In the genomic region with DNA sequence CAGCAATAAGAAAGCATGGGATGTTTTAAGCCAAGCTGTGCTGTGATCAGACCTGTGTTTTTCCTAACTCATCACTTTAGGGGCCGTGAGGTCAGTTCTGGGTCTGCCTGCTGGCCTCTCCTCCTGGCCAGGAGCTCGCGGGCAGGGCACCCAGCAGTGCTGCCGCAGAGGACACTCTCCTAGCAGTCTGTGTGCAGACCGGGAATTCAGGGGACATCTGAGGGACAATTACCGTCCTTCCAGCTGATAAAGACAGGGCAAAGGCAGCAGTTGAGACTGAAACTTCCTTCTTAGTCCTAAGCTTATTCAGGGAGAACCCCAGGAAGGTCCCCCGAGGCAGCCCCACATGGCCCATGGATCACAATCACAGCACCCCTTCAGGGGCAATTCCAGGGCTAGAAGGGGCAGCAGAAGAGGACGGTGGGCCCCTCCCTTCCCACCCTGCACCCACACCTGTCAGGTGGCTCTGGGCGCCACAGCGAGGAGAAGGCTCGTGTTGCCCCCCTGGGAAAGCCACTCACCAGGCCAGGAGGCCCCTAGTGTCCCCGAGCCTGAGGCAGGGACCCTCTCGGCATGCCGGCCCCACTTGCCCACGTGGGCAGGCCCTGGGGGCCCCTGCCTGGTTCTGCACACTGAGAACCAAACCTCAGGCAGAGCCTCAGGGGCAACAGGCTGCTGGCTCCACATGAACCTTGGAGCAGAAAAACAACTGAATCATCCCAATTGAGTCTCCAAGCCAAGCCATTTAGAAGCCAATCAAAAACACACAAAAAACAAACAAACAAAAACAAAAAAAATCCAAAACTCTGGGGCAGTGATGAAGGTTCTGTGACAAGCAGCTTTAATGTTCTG, we compare ENCODE assay signal across 11 cellular contexts.
DNase-seq lines count a peak whose midpoint lies in the region; ATAC-seq, FAIRE-seq and TF ChIP-seq lines count a peak whose summit lies in the region.
"Had no signal": no experiment of that assay in that cellular context is flagged by ENCODE, and none has a peak within 500 bp of the region (broad histone marks: within the 10 kb centered on the region; RNA-seq: fewer than 3 reads in every experiment).

No MANE protein-coding gene starts in this region.

- no peak overlapping the region for H2BK20ac ChIP-seq in H9 (ENCODE audit: low read depth, low read length, poor library complexity, severe bottlenecking)

- H3K4me2 ChIP-seq in HepG2 (ENCODE audit: low read depth, low read length) (no peak overlapping the region), H9 (ENCODE audit: insufficient read depth, insufficient read length, low read length) (no peak overlapping the region)

- no peak overlapping the region for H3K4me3 Mint-ChIP-seq in naive B cell
- H3K4me3 Mint-ChIP-seq in H9, result no peak overlapping the region

- no peaks in the 10 kb centered on the region for H3K9me3 Mint-ChIP-seq in naive B cell
- no peaks in the 10 kb centered on the region for H3K9me3 Mint-ChIP-seq in H9

- no peak for TF ChIP-seq EP300 in HepG2 (IDR thresholded peaks at IDR 0.05; ENCODE audit: low read depth in 2 of 2, low read length in 2 of 2)
- no peak for TF ChIP-seq EP300 in HepG2 (CRISPR knock-in tag; IDR thresholded peaks at IDR 0.05; ENCODE audit: borderline replicate concordance)

- ATAC-seq in HepG2 (no peak), naive B cell (ENCODE audit: low read depth in 2 of 2) (no peak), body of pancreas (no peak)

- peaks cover 21 to 35% (median 26%) of the 10 kb centered on the region in 3 donors for H3K4me1 Mint-ChIP-seq in naive B cell
- peaks cover 17% of the 10 kb centered on the region in 2 experiments for H3K4me1 Mint-ChIP-seq in H9

- in situ Hi-C loops in HepG2 (cut with HindIII; ENCODE audit: extremely low pct_ligation_motif_present, low pct_unique_long_range_greater_than_20kb), result no loop called here

- no peak for TF ChIP-seq RAD21 in liver (IDR thresholded peaks at IDR 0.05)
- no peak for TF ChIP-seq RAD21 in HepG2 (CRISPR knock-in tag; IDR thresholded peaks at IDR 0.05)

- H2AFZ ChIP-seq in HepG2 (ENCODE audit: low read length) (no peak overlapping the region), H9 (ENCODE audit: low read length) (no peak overlapping the region)

- H3T11ph ChIP-seq in H9 (ENCODE audit: low read length), result no peak overlapping the region

- H3K4me3 ChIP-seq in liver (ENCODE audit: low read depth in 1 of 3, low read length in 3 of 3) (no peak overlapping the region), HepG2 (replicated peaks in 1 of 3; ENCODE audit: insufficient read depth in 1 of 3, low read depth in 2 of 3, low read length in 3 of 3) (no peak overlapping the region), body of pancreas (no peak overlapping the region)
- H3K4me3 ChIP-seq: HAP-1 had no signal

- 78% methylated on average over 15 of the region's 15 CpGs for WGBS in liver
- 89% methylated on average over 7 of the region's 15 CpGs for WGBS in HepG2 (ENCODE audit: low lambda C conversion rate)
- WGBS in H9 (ENCODE audit: extremely low coverage, insufficient read length, low lambda C conversion rate), result no CpG with 5 or more reads among the region's 15 CpGs
- 80 to 91% methylated on average over 4 to 13 of the region's 15 CpGs for WGBS in body of pancreas, 2 donors

- no peaks in the 10 kb centered on the region for H3K9me3 ChIP-seq in liver (ENCODE audit: control insufficient read depth in 4 of 4, low read length in 3 of 4)
- H3K9me3 ChIP-seq in HepG2 (ENCODE audit: low read length), result no peaks in the 10 kb centered on the region
- H3K9me3 ChIP-seq in H9 (ENCODE audit: control insufficient read depth, low read depth, low read length), result no peaks in the 10 kb centered on the region
- H3K9me3 ChIP-seq in body of pancreas, result no peaks in the 10 kb centered on the region
- H3K9me3 ChIP-seq: HAP-1 had no signal

- no peaks in the 10 kb centered on the region for H3K27me3 ChIP-seq in liver (ENCODE audit: control insufficient read depth in 4 of 4, insufficient read depth in 4 of 4, low read length in 3 of 4)
- H3K27me3 ChIP-seq in HepG2 (ENCODE audit: control insufficient read depth in 1 of 2, insufficient read depth in 2 of 2, low read length in 2 of 2), result no peaks in the 10 kb centered on the region
- H3K27me3 ChIP-seq in H9 (ENCODE audit: insufficient read depth, low read length), result no peaks in the 10 kb centered on the region
- H3K27me3 ChIP-seq in body of pancreas, result no peaks in the 10 kb centered on the region

- H2BK120ac ChIP-seq in H9 (ENCODE audit: low read depth, low read length, poor library complexity, severe bottlenecking), result no peak overlapping the region

- H3K4me1 ChIP-seq in liver (ENCODE audit: control insufficient read depth in 4 of 4, insufficient read depth in 4 of 4, low read length in 3 of 4) (peaks cover 10 to 53% (median 32%) of the 10 kb centered on the region in 4 donors), HepG2 (ENCODE audit: insufficient read depth, low read length) (peaks cover 70% of the 10 kb centered on the region), H9 (ENCODE audit: insufficient read depth, low read length) (no peaks in the 10 kb centered on the region), body of pancreas (peaks cover 31% of the 10 kb centered on the region)
- H3K4me1 ChIP-seq: HAP-1 had no signal

- no peak overlapping the region for H3K18ac ChIP-seq in H9 (ENCODE audit: insufficient read length, low read depth, low read length)

- CTCF ChIA-PET in HepG2 (lab: Yijun Ruan, JAX; ENCODE audit: low intra/inter-chr PET ratio, low total read pairs), result no interaction called here

- H3K27ac Mint-ChIP-seq in naive B cell (peak overlapping the region in 4 of 6 donors; percentile 50 to 84 (median 68)), H9 (peak overlapping the region in 1 of 3 experiments; percentile 74; a peak in 2 of 7 replicates)

- no peak for TF ChIP-seq CTCF in liver (IDR thresholded peaks at IDR 0.05; ENCODE audit: low read depth, low read length, missing input control)
- TF ChIP-seq CTCF in HepG2 (CRISPR knock-in tag; IDR thresholded peaks at IDR 0.05), result no peak
- TF ChIP-seq CTCF in H9 (conservative IDR thresholded peaks at IDR 0.05), result no peak
- TF ChIP-seq CTCF in body of pancreas (IDR thresholded peaks at IDR 0.05), result no peak

- H4K8ac ChIP-seq in H9 (replicated peaks; ENCODE audit: insufficient read length, low read depth, low read length), result no peak overlapping the region

- no peak overlapping the region for H2AK5ac ChIP-seq in H9 (ENCODE audit: insufficient read length, low read length)

- H4K20me1 ChIP-seq in HepG2 (ENCODE audit: insufficient read depth, low read length), result no peaks in the 10 kb centered on the region
- no peaks in the 10 kb centered on the region for H4K20me1 ChIP-seq in H9 (ENCODE audit: control insufficient read depth, insufficient read depth, insufficient read length)

- no peak for TF ChIP-seq POLR2A in HepG2 (IDR thresholded peaks at IDR 0.05; ENCODE audit: insufficient read depth in 1 of 2, low read depth in 2 of 2, low read length in 2 of 2)
- TF ChIP-seq POLR2A in body of pancreas (IDR thresholded peaks at IDR 0.05), result no peak

- no peak overlapping the region for H3K56ac ChIP-seq in H9 (ENCODE audit: insufficient read length, low read depth, low read length)

- no peak overlapping the region for H2BK15ac ChIP-seq in H9 (ENCODE audit: low read depth, low read length)

- no peak overlapping the region for H4K5ac ChIP-seq in H9 (ENCODE audit: insufficient read length, low read depth, low read length)

- H3K23ac ChIP-seq in H9 (ENCODE audit: insufficient read length, low read depth, low read length), result no peak overlapping the region

- H3K79me2 ChIP-seq in HepG2 (ENCODE audit: insufficient read depth, low read length) (no peaks in the 10 kb centered on the region), H9 (ENCODE audit: insufficient read depth, low read length) (no peaks in the 10 kb centered on the region)

- no peak overlapping the region for H3K9ac ChIP-seq in liver (ENCODE audit: low read depth in 1 of 2, low read length in 2 of 2)
- H3K9ac ChIP-seq in HepG2 (ENCODE audit: insufficient read depth, low read depth, low read length), result no peak overlapping the region
- no peak overlapping the region for H3K9ac ChIP-seq in H9 (ENCODE audit: extremely low read depth, insufficient read length, low read length)

- BruUV-seq in HepG2 (replicated peaks; lab: Mats Ljungman, UMichigan), result no TSS peak

- H3K36me3 ChIP-seq in liver (ENCODE audit: control insufficient read depth in 4 of 4, insufficient read depth in 3 of 4, low read depth in 1 of 4, low read length in 3 of 4) (peaks cover 0 to 4% (median 0%) of the 10 kb centered on the region in 4 donors), HepG2 (replicated peaks in 1 of 2; ENCODE audit: control insufficient read depth in 1 of 2, insufficient read depth in 2 of 2, low read length in 2 of 2) (peaks cover 4 to 5% of the 10 kb centered on the region in 2 experiments; a peak in 4 of 5 replicates), body of pancreas (replicated peaks in 1 of 2; ENCODE audit: insufficient read depth in 1 of 2, low read depth in 2 of 2) (no peaks in the 10 kb centered on the region)
- H3K36me3 ChIP-seq: HAP-1 had no signal

- no peak overlapping the region for H2BK5ac ChIP-seq in H9 (ENCODE audit: insufficient read length, low read length)

- H3K4ac ChIP-seq in H9 (ENCODE audit: low read depth, low read length), result no peak overlapping the region

- H3K27ac ChIP-seq in liver (ENCODE audit: low read depth in 1 of 2, low read length in 2 of 2), result no peak overlapping the region
- H3K27ac ChIP-seq in HepG2 (ENCODE audit: extremely low read length, insufficient read depth, low read length), result no peak overlapping the region
- H3K27ac ChIP-seq in caudate nucleus (ENCODE audit: low read depth, low read length), result peak overlapping the region; percentile 78
- no peak overlapping the region for H3K27ac ChIP-seq in H9 (ENCODE audit: insufficient read length, low read depth, low read length)
- no peak overlapping the region for H3K27ac ChIP-seq in body of pancreas
- H3K27ac ChIP-seq: epithelial cell of prostate had no signal

- no peaks in the 10 kb centered on the region for H3K27me3 Mint-ChIP-seq in naive B cell
- H3K27me3 Mint-ChIP-seq in H9 (ENCODE audit: low read depth), result no peaks in the 10 kb centered on the region

- POLR2A ChIA-PET in HepG2 (lab: Yijun Ruan, JAX), result no interaction called here

- H2BK12ac ChIP-seq in H9 (ENCODE audit: insufficient read length, low read depth, low read length), result no peak overlapping the region

- H3K79me1 ChIP-seq in H9 (ENCODE audit: insufficient read depth, low read depth, low read length, poor library complexity, severe bottlenecking), result no peaks in the 10 kb centered on the region

- FAIRE-seq in HepG2 (lab: Jason Lieb, UNC), result no peak

- H3K36me3 Mint-ChIP-seq in naive B cell, result no peaks in the 10 kb centered on the region
- peaks cover 2 to 12% (median 12%) of the 10 kb centered on the region in 3 experiments; a peak in 6 of 7 replicates for H3K36me3 Mint-ChIP-seq in H9 (ENCODE audit: insufficient read depth in 1 of 3, low read depth in 3 of 3)

- H4K91ac ChIP-seq in H9 (ENCODE audit: insufficient read length, low read depth, low read length), result no peak overlapping the region

- intact Hi-C loops in HepG2 (cut with micrococcal nuclease; ENCODE audit: unreplicated experiment) (no loop called here), body of pancreas (cut with DNase I) (no loop called here)

- no peaks in the 10 kb centered on the region for H3K23me2 ChIP-seq in H9 (ENCODE audit: insufficient read length, low read depth, low read length, poor library complexity, severe bottlenecking)

- no peak overlapping the region for H3K14ac ChIP-seq in H9 (ENCODE audit: insufficient read depth, low read length)

- DNase-seq in HepG2 (ENCODE audit: low spot score), result no peak
- DNase-seq in caudate nucleus (lab: John Stamatoyannopoulos, UW), result no peak
- no peak for DNase-seq in naive B cell
- DNase-seq in H9, result no peak
- DNase-seq in D341Med (ENCODE audit: low spot score), result no peak
- no peak for DNase-seq in GF-D8 (lab: John Stamatoyannopoulos, UW)
- DNase-seq in body of pancreas, result no peak
- DNase-seq: activated CD4-positive, alpha-beta T cell treated with anti-CD3 and anti-CD28 coated beads for 4 hours had no signal
